9 cellular contexts compared by ENCODE assay signal in genomic region chr1:167935252-167936067, GRCh38. TPM values are rescaled to one million over a fixed set of nuclear protein-coding genes. Genes with fewer than 3 reads are reported as not detected.
DNase-seq lines count a peak whose midpoint lies in the region; ATAC-seq and TF ChIP-seq lines count a peak whose summit lies in the region.
"Had no signal": no experiment of that assay in that cellular context is flagged by ENCODE, and none has a peak within 500 bp of the region (broad histone marks: within the 10 kb centered on the region; RNA-seq: fewer than 3 reads in every experiment).

No MANE protein-coding gene starts in this region.

- H2AK5ac ChIP-seq in trophoblast cell (ENCODE audit: low read length) = no peak overlapping the region

- no peaks in the 10 kb centered on the region for H3K36me3 ChIP-seq in trophoblast cell (ENCODE audit: control insufficient read depth in 1 of 2, insufficient read depth in 2 of 2, low read length in 2 of 2)

- peak overlapping the region; percentile 70 for H3K27ac ChIP-seq in trophoblast cell (ENCODE audit: low read depth, low read length)

- peak overlapping the region; percentile 20 for H4K12ac ChIP-seq in trophoblast cell (ENCODE audit: low read depth, low read length)

- no peaks in the 10 kb centered on the region for H3K9me3 ChIP-seq in trophoblast cell (ENCODE audit: insufficient read depth, low read depth, low read length)

- CTCF ChIA-PET in activated naive CD4-positive, alpha-beta T cell treated with anti-CD3 and anti-CD28 coated beads for 36 hours (lab: Charles Lee) = interaction anchor here (0.6 to 1.3 kb wide), 6 partner anchors 8 to 222 kb away, joined by 3 to 8 read pairs (median 4); no protein-coding TSS in a partner anchor

- H3K23ac ChIP-seq in trophoblast cell (ENCODE audit: low read length) = no peak overlapping the region

- H2BK120ac ChIP-seq in trophoblast cell (ENCODE audit: insufficient read depth, low read length, poor library complexity) = peak overlapping the region; percentile 4

- peak overlapping the region; percentile 56 for H3K4ac ChIP-seq in trophoblast cell (ENCODE audit: low read depth, low read length)

- WGBS in trophoblast cell (ENCODE audit: extremely low coverage, insufficient coverage, insufficient read length) = no CpG with 5 or more reads among the region's 45 CpGs

- peak overlapping the region; percentile 71 for H3K9ac ChIP-seq in trophoblast cell (ENCODE audit: low read length)

- H3K79me1 ChIP-seq in trophoblast cell (ENCODE audit: low read length) = peaks cover 17% of the 10 kb centered on the region

- H3K4me3 Mint-ChIP-seq in activated naive CD4-positive, alpha-beta T cell treated with anti-CD3 and anti-CD28 coated beads for 36 hours = peak overlapping the region; percentile 85

- H3K4me1 ChIP-seq in trophoblast cell (ENCODE audit: control insufficient read depth in 1 of 2, insufficient read depth in 2 of 2, low read length in 2 of 2) = peaks cover 0 to 2% of the 10 kb centered on the region in 2 experiments

- intact Hi-C loops in activated naive CD4-positive, alpha-beta T cell treated with anti-CD3 and anti-CD28 coated beads for 36 hours (cut with micrococcal nuclease) = loop anchor here (1.0 to 10.0 kb wide), 16 partner anchors 132 to 1959 kb away; partner anchors contain the start of genes CD247, CREG1, NME7 and POU2F1
- intact Hi-C loops in Right ventricle myocardium superior (cut with DNase I) = no loop called here

- peak overlapping the region; percentile 34 for H3K18ac ChIP-seq in trophoblast cell (ENCODE audit: low read length)

- H3K36me3 Mint-ChIP-seq in activated naive CD4-positive, alpha-beta T cell treated with anti-CD3 and anti-CD28 coated beads for 36 hours (ENCODE audit: low read depth) = no peaks in the 10 kb centered on the region

- ATAC-seq in HG03571 (IDR thresholded peaks at IDR 0.05; ENCODE audit: unreplicated experiment) (peak; percentile 3), Right ventricle myocardium superior (ENCODE audit: poor library complexity) (peak; percentile 11), GM18520 (IDR thresholded peaks at IDR 0.05; ENCODE audit: unreplicated experiment) (no peak)

- H2BK5ac ChIP-seq in trophoblast cell (ENCODE audit: low read depth, low read length, poor library complexity) = peak overlapping the region; percentile 54

- H3K4me3 ChIP-seq in trophoblast cell (ENCODE audit: low read depth, low read length) = peak overlapping the region; percentile 81

- H4K8ac ChIP-seq in trophoblast cell (ENCODE audit: low read depth, low read length) = peak overlapping the region; percentile 36

- H4K91ac ChIP-seq in trophoblast cell (ENCODE audit: low read depth, low read length) = no peak overlapping the region

- peak overlapping the region; percentile 100 for H3K27ac Mint-ChIP-seq in activated naive CD4-positive, alpha-beta T cell treated with anti-CD3 and anti-CD28 coated beads for 36 hours

- H3K14ac ChIP-seq in trophoblast cell (ENCODE audit: low read length) = peak overlapping the region; percentile 25

- peak overlapping the region; percentile 84 for H3K4me2 ChIP-seq in trophoblast cell (ENCODE audit: low read length)

- H3K27me3 ChIP-seq in trophoblast cell (ENCODE audit: insufficient read depth, low read length) = no peaks in the 10 kb centered on the region

- H2AFZ ChIP-seq in trophoblast cell (ENCODE audit: insufficient read depth, low read length, poor library complexity) = no peak overlapping the region

- no peak for TF ChIP-seq CTCF in GM20000 (IDR thresholded peaks at IDR 0.05; ENCODE audit: extremely low read depth, missing control alignments)

- H3K9me3 Mint-ChIP-seq in activated naive CD4-positive, alpha-beta T cell treated with anti-CD3 and anti-CD28 coated beads for 36 hours = no peaks in the 10 kb centered on the region

- DNase-seq in DMS53 treated with DMSO at 0.1 percent for 48 hours (lab: John Stamatoyannopoulos, UW; ENCODE audit: unreplicated experiment) (peak; percentile 44), GM20000 (ENCODE audit: low spot score) (peak; percentile 35), Right ventricle myocardium superior (peak; percentile 37), trophoblast cell (peak; percentile 47 to 62)
- DNase-seq in activated naive CD4-positive, alpha-beta T cell treated with anti-CD3 and anti-CD28 coated beads for 36 hours = peak; percentile 62

- H3K27me3 Mint-ChIP-seq in activated naive CD4-positive, alpha-beta T cell treated with anti-CD3 and anti-CD28 coated beads for 36 hours (ENCODE audit: low read depth) = no peaks in the 10 kb centered on the region

- H2BK12ac ChIP-seq in trophoblast cell (ENCODE audit: low read length) = no peak overlapping the region

- peaks cover 29% of the 10 kb centered on the region for H3K4me1 Mint-ChIP-seq in activated naive CD4-positive, alpha-beta T cell treated with anti-CD3 and anti-CD28 coated beads for 36 hours (ENCODE audit: low read depth)

- peaks cover 14% of the 10 kb centered on the region for H3K79me2 ChIP-seq in trophoblast cell (ENCODE audit: control insufficient read depth, insufficient read depth, low read length, poor library complexity)

TF ChIP-seq in PFSK-1, 5 proteins besides CTCF, POLR2A, EP300 and RAD21:
- TF ChIP-seq POLR2AphosphoS5 (IDR thresholded peaks at IDR 0.05; ENCODE audit: low read depth, low read length) (no peak), FOXP2 (optimal IDR thresholded peaks at IDR 0.05; ENCODE audit: borderline replicate concordance, extremely low read depth, extremely low read length, insufficient read depth) (no peak), SIN3A (IDR thresholded peaks at IDR 0.05; ENCODE audit: borderline replicate concordance, insufficient read depth, low read length) (peak; percentile 21; the same call in 1 of the 2 replicates), TAF1 (IDR thresholded peaks at IDR 0.05; ENCODE audit: borderline replicate concordance, insufficient read depth, low read length) (no peak)

RNA-seq across cellular contexts. Expression of gene DCAF6, which starts 1.0 kb away (rescaled TPM):
- 75.4 TPM for polyA plus RNA-seq in PFSK-1 (2012; ENCODE audit: insufficient read length, low read depth)
- 10 to 100 TPM; 15.4 to 15.9 TPM for total RNA-seq in activated naive CD4-positive, alpha-beta T cell treated with anti-CD3 and anti-CD28 coated beads for 36 hours
- 224 TPM for total RNA-seq in Right ventricle myocardium superior
- 75.9 and 76.4 TPM in 2 replicates for polyA plus RNA-seq in trophoblast cell (2013)

RNA-seq across cellular contexts. Expression of gene MPC2, which starts 1.4 kb away (rescaled TPM):
- 15.7 TPM for polyA plus RNA-seq in PFSK-1 (2012; ENCODE audit: insufficient read length, low read depth)
- total RNA-seq in activated naive CD4-positive, alpha-beta T cell treated with anti-CD3 and anti-CD28 coated beads for 36 hours = 10 to 100 TPM; 69.7 to 70.2 TPM
- total RNA-seq in Right ventricle myocardium superior = 221 TPM
- 61.6 and 67.9 TPM in 2 replicates for polyA plus RNA-seq in trophoblast cell (2013)

RNA-seq across cellular contexts. Expression of gene ADCY10, which starts 21.5 kb away (rescaled TPM):
- 0.29 TPM for polyA plus RNA-seq in PFSK-1 (2012; ENCODE audit: insufficient read length, low read depth)
- total RNA-seq in activated naive CD4-positive, alpha-beta T cell treated with anti-CD3 and anti-CD28 coated beads for 36 hours = under 1 TPM in 1 of 2 experiments, not detected in 1; 0.24 TPM
- 0.05 TPM for total RNA-seq in Right ventricle myocardium superior
- 1.3 TPM in 2 replicates for polyA plus RNA-seq in trophoblast cell (2013)
- total RNA-seq: pulmonary artery endothelial cell had no signal

Comparison
In these comparisons a context has a peak if more than half of its experiments do, and no peak if none do; other contexts are left out.
1. RNA of gene DCAF6, which starts 1.0 kb away (total RNA-seq): 224 TPM in Right ventricle myocardium superior (single experiment); 15.4 to 15.9 TPM in activated naive CD4-positive, alpha-beta T cell treated with anti-CD3 and anti-CD28 coated beads for 36 hours; every median in the first group is over 10 times any median in the second.
2. Peak in every context shown above with its lines, with median percentiles within 50 percentile points of each other: DNase-seq.